In the genomic region with DNA sequence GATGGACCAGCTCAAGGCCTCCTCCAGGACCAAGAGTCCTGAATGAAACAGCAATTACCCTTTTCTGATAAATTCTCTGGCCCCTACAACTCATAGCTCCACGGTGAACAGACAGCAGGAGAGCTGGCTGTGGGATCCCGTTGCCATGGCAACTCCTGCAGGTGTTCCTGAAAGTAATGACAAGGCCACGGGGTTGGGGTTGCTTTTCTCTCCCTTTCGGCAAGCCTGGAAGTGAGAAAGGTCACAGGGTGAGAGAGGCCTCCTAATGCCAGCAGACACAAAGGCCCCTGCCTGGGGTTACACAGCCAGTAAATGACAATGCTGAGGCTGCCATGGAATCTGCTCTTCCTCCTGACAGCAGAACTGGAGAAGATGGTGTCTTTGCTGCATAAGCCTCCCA, we compare ENCODE assay signal across 22 cellular contexts.
DNase-seq lines count a peak whose midpoint lies in the region; ATAC-seq and TF ChIP-seq lines count a peak whose summit lies in the region.
"Had no signal": no experiment of that assay in that cellular context is flagged by ENCODE, and none has a peak within 500 bp of the region (broad histone marks: within the 10 kb centered on the region; RNA-seq: fewer than 3 reads in every experiment).

No MANE protein-coding gene starts in this region.

- H3K4me3 ChIP-seq in neural progenitor cell: no peak overlapping the region
- H3K4me3 ChIP-seq: dorsolateral prefrontal cortex, hepatocyte, ovary, tibial nerve had no signal

- H3K4me3 Mint-ChIP-seq in neural progenitor cell: peak overlapping the region; percentile 38
- H3K4me3 Mint-ChIP-seq: activated naive CD8-positive, alpha-beta T cell treated with anti-CD3 and anti-CD28 coated beads for 36 hours; activated T-cell treated with anti-CD3 and anti-CD28 coated beads, Interleukin-2, amount 50 U/mL, for 24 hours; CD4-positive, alpha-beta T cell had no signal

- H3K4me1 Mint-ChIP-seq in neural progenitor cell: peaks cover 68% of the 10 kb centered on the region

- H3K9me3 Mint-ChIP-seq in neural progenitor cell: peaks cover 10% of the 10 kb centered on the region
- H3K9me3 Mint-ChIP-seq: activated naive CD8-positive, alpha-beta T cell treated with anti-CD3 and anti-CD28 coated beads for 36 hours; activated T-cell treated with anti-CD3 and anti-CD28 coated beads, Interleukin-2, amount 50 U/mL, for 24 hours; CD4-positive, alpha-beta T cell had no signal

- H3F3A ChIP-seq in neural progenitor cell (ENCODE audit: low read depth): peaks cover 12% of the 10 kb centered on the region

- no peak for ATAC-seq in HG02642 (IDR thresholded peaks at IDR 0.05; ENCODE audit: poor library complexity, unreplicated experiment)
- no peak for ATAC-seq in GM18498 (IDR thresholded peaks at IDR 0.05; ENCODE audit: unreplicated experiment)
- ATAC-seq in HG02678 (IDR thresholded peaks at IDR 0.05; ENCODE audit: unreplicated experiment): no peak

- H3K27ac ChIP-seq in neural progenitor cell: peak overlapping the region; percentile 76
- H3K27ac ChIP-seq: brain microvascular endothelial cell, dorsolateral prefrontal cortex, hepatocyte, KMS-11, ovary, tibial nerve had no signal

- DNase-seq in NCI-H1436 (lab: John Stamatoyannopoulos, UW) (peak; percentile 6), NCI-H1436 treated with DMSO at 0.1 percent for 48 hours (lab: John Stamatoyannopoulos, UW) (no peak), NCI-H2107 (lab: John Stamatoyannopoulos, UW) (peak; percentile 19), SK-N-DZ (ENCODE audit: low spot score) (peak; percentile 68), neural progenitor cell (ENCODE audit: low spot score) (peak; percentile 90)
- DNase-seq: activated naive CD8-positive, alpha-beta T cell treated with anti-CD3 and anti-CD28 coated beads for 36 hours; activated T-cell treated with anti-CD3 and anti-CD28 coated beads, Interleukin-2, amount 50 U/mL, for 24 hours; brain microvascular endothelial cell; CD4-positive, alpha-beta T cell; dorsolateral prefrontal cortex; midbrain; NCI-H2029; OCI-M1; ovary; SK-N-SH; stimulated activated CD4-positive, alpha-beta T cell treated with anti-CD3 and anti-CD28 coated beads, Interleukin-4, amount 100 ng/mL, for 24 hours had no signal

- peak overlapping the region; percentile 66 for H3K4me2 ChIP-seq in neural progenitor cell
- H3K4me2 ChIP-seq: hepatocyte, KMS-11, SK-N-SH had no signal

- H3K36me3 Mint-ChIP-seq in neural progenitor cell: peaks cover 5% of the 10 kb centered on the region
- H3K36me3 Mint-ChIP-seq: activated naive CD8-positive, alpha-beta T cell treated with anti-CD3 and anti-CD28 coated beads for 36 hours had no signal

- peaks cover 41% of the 10 kb centered on the region for H3K4me1 ChIP-seq in neural progenitor cell
- H3K4me1 ChIP-seq: tibial nerve had no signal

- TF ChIP-seq CTCF in neural progenitor cell (IDR thresholded peaks at IDR 0.05): no peak

- peaks cover 3% of the 10 kb centered on the region for H3K27me3 Mint-ChIP-seq in neural progenitor cell (ENCODE audit: insufficient read depth, low read depth)
- H3K27me3 Mint-ChIP-seq: activated naive CD8-positive, alpha-beta T cell treated with anti-CD3 and anti-CD28 coated beads for 36 hours; CD4-positive, alpha-beta T cell had no signal

- no peaks in the 10 kb centered on the region for H3K27me3 ChIP-seq in neural progenitor cell
- H3K27me3 ChIP-seq: brain microvascular endothelial cell, dorsolateral prefrontal cortex, hepatocyte, ovary, tibial nerve had no signal

- no peaks in the 10 kb centered on the region for H3K36me3 ChIP-seq in neural progenitor cell
- H3K36me3 ChIP-seq: brain microvascular endothelial cell, ovary, tibial nerve had no signal

- H2AFZ ChIP-seq in neural progenitor cell (replicated peaks): no peak overlapping the region
- H2AFZ ChIP-seq: hepatocyte had no signal

- H4K20me1 ChIP-seq in neural progenitor cell (ENCODE audit: low read depth): no peaks in the 10 kb centered on the region

- H3K9ac ChIP-seq in neural progenitor cell: no peak overlapping the region
- H3K9ac ChIP-seq: KMS-11, SK-N-SH had no signal

- no peaks in the 10 kb centered on the region for H3K9me3 ChIP-seq in neural progenitor cell (ENCODE audit: low read depth)
- H3K9me3 ChIP-seq: SK-N-SH, tibial nerve had no signal

- no peaks in the 10 kb centered on the region for H3K79me2 ChIP-seq in neural progenitor cell (ENCODE audit: low read depth)
- H3K79me2 ChIP-seq: hepatocyte had no signal

- peak overlapping the region; percentile 94 for H3K27ac Mint-ChIP-seq in neural progenitor cell
- H3K27ac Mint-ChIP-seq: activated naive CD8-positive, alpha-beta T cell treated with anti-CD3 and anti-CD28 coated beads for 36 hours; activated T-cell treated with anti-CD3 and anti-CD28 coated beads, Interleukin-2, amount 50 U/mL, for 24 hours; CD4-positive, alpha-beta T cell had no signal
